In genomic region chr21:44354775-44355771, GRCh38 we compare ENCODE assay signal across 9 cellular contexts. TPM values are rescaled to one million over a fixed set of nuclear protein-coding genes. Genes with fewer than 3 reads are reported as not detected.
DNase-seq lines count a peak whose midpoint lies in the region; ATAC-seq and TF ChIP-seq lines count a peak whose summit lies in the region.
"Had no signal": no experiment of that assay in that cellular context is flagged by ENCODE, and none has a peak within 500 bp of the region (broad histone marks: within the 10 kb centered on the region; RNA-seq: fewer than 3 reads in every experiment).

No MANE protein-coding gene starts in this region.

- H3K9me3 ChIP-seq in KOPT-K1 (ENCODE audit: insufficient read depth, low read length, poor library complexity, severe bottlenecking) (no peaks in the 10 kb centered on the region), osteoblast (ENCODE audit: low read depth, low read length) (no peaks in the 10 kb centered on the region)

- peak overlapping the region; percentile 18; the same call in 1 of the 2 replicates for H3K4me3 ChIP-seq in GM12865 (ENCODE audit: low read depth, low read length)
- no peak overlapping the region for H3K4me3 ChIP-seq in osteoblast (ENCODE audit: insufficient read depth, low read length)

- peaks cover 0 to 5% of the 10 kb centered on the region in 2 donors for H3K9me3 Mint-ChIP-seq in activated naive CD4-positive, alpha-beta T cell treated with anti-CD3 and anti-CD28 coated beads, Interleukin-2, amount 50 U/mL, for 72 hours

- peak overlapping the region; percentile 93 for H3K27ac ChIP-seq in KOPT-K1 (ENCODE audit: low read depth, low read length, poor library complexity, severe bottlenecking)
- H3K27ac ChIP-seq in osteoblast (ENCODE audit: low read depth, low read length), result no peak overlapping the region

- peaks cover 13 to 31% of the 10 kb centered on the region in 2 donors for H3K36me3 Mint-ChIP-seq in activated naive CD4-positive, alpha-beta T cell treated with anti-CD3 and anti-CD28 coated beads, Interleukin-2, amount 50 U/mL, for 72 hours

- no peaks in the 10 kb centered on the region for H3K4me1 ChIP-seq in osteoblast (ENCODE audit: insufficient read depth, low read length)

- H2AFZ ChIP-seq in osteoblast (ENCODE audit: low read length), result no peak overlapping the region

- H3K36me3 ChIP-seq in KOPT-K1 (ENCODE audit: insufficient read depth, low read length), result peaks cover 28% of the 10 kb centered on the region
- no peaks in the 10 kb centered on the region for H3K36me3 ChIP-seq in osteoblast (ENCODE audit: insufficient read depth, low read length)

- no peaks in the 10 kb centered on the region for H4K20me1 ChIP-seq in osteoblast (ENCODE audit: insufficient read depth, low read length)

- TF ChIP-seq CTCF in GM12865 (IDR thresholded peaks at IDR 0.05; ENCODE audit: insufficient read depth, low read depth, low read length, missing control alignments) (no peak), osteoblast (IDR thresholded peaks at IDR 0.05; ENCODE audit: extremely low read depth, low read depth, low read length) (no peak)

- ATAC-seq in activated naive CD4-positive, alpha-beta T cell treated with anti-CD3 and anti-CD28 coated beads, Interleukin-2, amount 50 U/mL, for 72 hours, result peak; percentile 46 to 56
- no peak for ATAC-seq in GM19035 (IDR thresholded peaks at IDR 0.05; ENCODE audit: unreplicated experiment)

- H3K4me2 ChIP-seq in osteoblast (ENCODE audit: insufficient read depth, low read length), result no peak overlapping the region

- peaks cover 11% of the 10 kb centered on the region for H3K27me3 ChIP-seq in osteoblast (ENCODE audit: insufficient read depth, low read length)

- DNase-seq in GM12865 (ENCODE audit: low read depth), result peak; percentile 72
- DNase-seq in activated naive CD4-positive, alpha-beta T cell treated with anti-CD3 and anti-CD28 coated beads, Interleukin-2, amount 50 U/mL, for 72 hours (ENCODE audit: low spot score in 2 of 2), result no peak
- DNase-seq in osteoblast (ENCODE audit: insufficient read length, low spot score, missing footprints), result peak; percentile 81
- DNase-seq in NCI-H146 (lab: John Stamatoyannopoulos, UW), result no peak
- no peak for DNase-seq in stimulated activated CD4-positive, alpha-beta T cell treated with anti-CD3 and anti-CD28 coated beads, Interleukin-12 subunit alpha, Interleukin-12 subunit beta, amount 100 ng/mL, for 4 hours
- DNase-seq: NCI-H2171; stimulated activated naive CD4-positive, alpha-beta T cell treated with Interleukin-2 at 50 U/mL for 16 hours had no signal

- peak overlapping the region; percentile 87 to 95 for H3K27ac Mint-ChIP-seq in activated naive CD4-positive, alpha-beta T cell treated with anti-CD3 and anti-CD28 coated beads, Interleukin-2, amount 50 U/mL, for 72 hours

- no peaks in the 10 kb centered on the region for H3K79me2 ChIP-seq in osteoblast (ENCODE audit: insufficient read depth, low read length)

RNA-seq across cellular contexts. Expression of gene TRPM2, which starts 1.7 kb away (rescaled TPM):
- 10 to 100 TPM in 1 of 2 donors, 1 to 10 TPM in 1; 8.5 to 16.3 TPM for total RNA-seq in activated naive CD4-positive, alpha-beta T cell treated with anti-CD3 and anti-CD28 coated beads, Interleukin-2, amount 50 U/mL, for 72 hours
- under 0.01 and 0.36 TPM in 2 replicates for total RNA-seq in osteoblast

RNA-seq across cellular contexts. Expression of gene CFAP410, which starts 15.9 kb away (rescaled TPM):
- total RNA-seq in activated naive CD4-positive, alpha-beta T cell treated with anti-CD3 and anti-CD28 coated beads, Interleukin-2, amount 50 U/mL, for 72 hours, result 10 to 100 TPM; 16.5 to 17.3 TPM
- total RNA-seq in osteoblast, result 14.5 and 15.0 TPM in 2 replicates

RNA-seq across cellular contexts. Expression of gene PFKL, which starts 55.2 kb away (rescaled TPM):
- 100 to 1,000 TPM in 1 of 2 donors, 10 to 100 TPM in 1; 88.8 to 223 TPM for total RNA-seq in activated naive CD4-positive, alpha-beta T cell treated with anti-CD3 and anti-CD28 coated beads, Interleukin-2, amount 50 U/mL, for 72 hours
- total RNA-seq in osteoblast, result 93.1 and 114 TPM in 2 replicates

Comparison
In these comparisons a context has a peak if more than half of its experiments do, and no peak if none do; other contexts are left out.
1. DNase-seq: peak in GM12865 (single experiment) and osteoblast (single experiment); none in activated naive CD4-positive, alpha-beta T cell treated with anti-CD3 and anti-CD28 coated beads, Interleukin-2, amount 50 U/mL, for 72 hours (0 of 2), NCI-H146 (single experiment) and stimulated activated CD4-positive, alpha-beta T cell treated with anti-CD3 and anti-CD28 coated beads, Interleukin-12 subunit alpha, Interleukin-12 subunit beta, amount 100 ng/mL, for 4 hours (single experiment).